In the genomic region with DNA sequence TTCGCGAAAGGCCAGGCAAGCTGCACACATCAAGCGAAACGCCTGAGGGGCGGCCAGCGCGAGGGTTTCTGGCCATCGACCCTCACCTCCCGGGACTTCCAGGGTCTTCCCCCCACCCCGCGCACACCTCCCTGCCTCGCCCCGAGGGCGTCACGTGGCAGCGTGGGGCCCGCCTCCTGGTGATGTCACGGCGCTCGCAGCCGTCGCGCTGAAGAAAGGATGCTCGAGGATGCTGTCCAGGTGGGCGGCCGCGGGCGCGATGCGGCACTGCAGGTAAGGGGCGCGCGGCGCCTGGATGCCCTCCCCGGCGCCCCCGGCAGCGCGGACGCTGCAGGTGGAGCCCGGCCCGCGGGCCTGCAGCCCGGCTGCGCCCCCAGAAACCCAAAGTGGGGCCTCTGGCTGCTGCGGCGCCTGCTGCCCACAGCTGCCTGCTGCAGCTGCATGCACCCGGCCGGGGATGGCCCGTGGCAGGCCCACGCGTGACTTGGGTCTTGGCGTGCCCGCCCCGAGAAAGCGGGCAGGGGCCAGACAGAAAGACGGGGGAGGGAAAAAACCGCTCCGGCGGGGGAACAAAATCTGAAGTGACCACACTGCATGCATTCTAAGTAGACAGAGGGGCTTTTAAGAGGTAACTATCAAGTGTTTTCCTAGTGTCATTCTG, we compare ENCODE assay signal across 8 cellular contexts. TPM values are rescaled to one million over a fixed set of nuclear protein-coding genes. Genes with fewer than 3 reads are reported as not detected.
DNase-seq lines count a peak whose midpoint lies in the region; ATAC-seq, FAIRE-seq and TF ChIP-seq lines count a peak whose summit lies in the region.

No MANE protein-coding gene starts in this region.

- no peaks in the 10 kb centered on the region for H3K79me2 ChIP-seq in HepG2 (ENCODE audit: insufficient read depth, low read length)

- H3K4me1 ChIP-seq in right lobe of liver, result peaks cover 0 to 10% (median 0%) of the 10 kb centered on the region in 4 donors
- H3K4me1 ChIP-seq in HepG2 (ENCODE audit: insufficient read depth, low read length), result peaks cover 30% of the 10 kb centered on the region
- H3K4me1 ChIP-seq in endodermal cell (ENCODE audit: control insufficient read depth, insufficient read depth, low read length), result peaks cover 2% of the 10 kb centered on the region
- peaks cover 22 to 41% of the 10 kb centered on the region in 2 experiments for H3K4me1 ChIP-seq in neutrophil (ENCODE audit: control insufficient read depth in 1 of 2, insufficient read depth in 1 of 2, low read depth in 1 of 2, low read length in 1 of 2)

- H3K27ac ChIP-seq in right lobe of liver (no peak overlapping the region), HepG2 (ENCODE audit: extremely low read length, insufficient read depth, low read length) (no peak overlapping the region), endodermal cell (ENCODE audit: low read depth, low read length) (no peak overlapping the region), neutrophil (no peak overlapping the region)

- in situ Hi-C loops in HepG2 (cut with HindIII; ENCODE audit: extremely low pct_ligation_motif_present, low pct_unique_long_range_greater_than_20kb), result no loop called here

- ATAC-seq in right lobe of liver, result peak in 2 of 4 donors; percentile 14 to 26
- no peak for ATAC-seq in HepG2
- ATAC-seq in HG03196 (IDR thresholded peaks at IDR 0.05; ENCODE audit: unreplicated experiment), result no peak

- peak overlapping the region; percentile 38 for H3K4me3 Mint-ChIP-seq in endodermal cell

- peaks cover 0 to 7% of the 10 kb centered on the region in 2 donors for H3K27me3 ChIP-seq in right lobe of liver
- no peaks in the 10 kb centered on the region for H3K27me3 ChIP-seq in HepG2 (ENCODE audit: control insufficient read depth in 1 of 2, insufficient read depth in 2 of 2, low read length in 2 of 2)
- no peaks in the 10 kb centered on the region for H3K27me3 ChIP-seq in endodermal cell (ENCODE audit: control insufficient read depth, insufficient read depth, low read length, poor library complexity, severe bottlenecking)
- H3K27me3 ChIP-seq in neutrophil, result peaks cover 38% of the 10 kb centered on the region

- peaks cover 2% of the 10 kb centered on the region for H3K27me3 Mint-ChIP-seq in endodermal cell (ENCODE audit: insufficient read depth)

- H3K4me2 ChIP-seq in HepG2 (ENCODE audit: low read depth, low read length), result no peak overlapping the region

- H3K4me3 ChIP-seq in right lobe of liver (peak overlapping the region in 2 of 3 donors; percentile 31 to 49), HepG2 (replicated peaks in 1 of 3; ENCODE audit: insufficient read depth in 1 of 3, low read depth in 2 of 3, low read length in 3 of 3) (no peak overlapping the region), endodermal cell (ENCODE audit: low read length) (peak overlapping the region; percentile 78), neutrophil (ENCODE audit: low read depth in 1 of 2, low read length in 1 of 2) (peak overlapping the region; percentile 45 to 49)

- WGBS in right lobe of liver (ENCODE audit: insufficient coverage, low coverage, low lambda C conversion rate, missing lambda C conversion rate), result 32% methylated on average over 21 of the region's 60 CpGs
- over 99% methylated on average over 28 of the region's 60 CpGs for WGBS in HepG2 (ENCODE audit: low lambda C conversion rate)
- WGBS in endodermal cell (ENCODE audit: insufficient coverage in 1 of 2, insufficient read length in 1 of 2), 2 experiments, result 17 to 53% methylated on average over 3 to 59 of the region's 60 CpGs

- no peak for FAIRE-seq in HepG2 (lab: Jason Lieb, UNC)

- no peaks in the 10 kb centered on the region for H3K36me3 Mint-ChIP-seq in endodermal cell (ENCODE audit: low read depth)

- no peaks in the 10 kb centered on the region for H4K20me1 ChIP-seq in HepG2 (ENCODE audit: insufficient read depth, low read length)

- no peak for TF ChIP-seq EP300 in HepG2 (IDR thresholded peaks at IDR 0.05; ENCODE audit: low read depth in 2 of 2, low read length in 2 of 2)
- no peak for TF ChIP-seq EP300 in HepG2 (CRISPR knock-in tag; IDR thresholded peaks at IDR 0.05; ENCODE audit: borderline replicate concordance)

- H3K4me1 Mint-ChIP-seq in endodermal cell, result peaks cover 18% of the 10 kb centered on the region

- no TSS peak for BruUV-seq in HepG2 (replicated peaks; lab: Mats Ljungman, UMichigan)

- intact Hi-C loops in right lobe of liver (cut with DNase I) (no loop called here), HepG2 (cut with micrococcal nuclease; ENCODE audit: unreplicated experiment) (no loop called here)

- TF ChIP-seq RAD21 in HepG2 (CRISPR knock-in tag; IDR thresholded peaks at IDR 0.05), result no peak

- H3K36me3 ChIP-seq in right lobe of liver (no peaks in the 10 kb centered on the region), HepG2 (replicated peaks in 1 of 2; ENCODE audit: control insufficient read depth in 1 of 2, insufficient read depth in 2 of 2, low read length in 2 of 2) (no peaks in the 10 kb centered on the region), endodermal cell (ENCODE audit: control insufficient read depth, insufficient read depth, low read length) (no peaks in the 10 kb centered on the region), neutrophil (no peaks in the 10 kb centered on the region)

- CTCF ChIA-PET in HepG2 (lab: Yijun Ruan, JAX; ENCODE audit: low intra/inter-chr PET ratio, low total read pairs), result no interaction called here

- POLR2A ChIA-PET in HepG2 (lab: Yijun Ruan, JAX), result no interaction called here

- no peak for TF ChIP-seq POLR2A in right lobe of liver (IDR thresholded peaks at IDR 0.05)
- no peak for TF ChIP-seq POLR2A in HepG2 (IDR thresholded peaks at IDR 0.05; ENCODE audit: insufficient read depth in 1 of 2, low read depth in 2 of 2, low read length in 2 of 2)

- DNase-seq in right lobe of liver (peak in 1 of 3 donors; percentile 52), HepG2 (ENCODE audit: low spot score) (no peak), NCI-H524 (lab: John Stamatoyannopoulos, UW) (peak; percentile 25 to 76), endodermal cell (peak; percentile 72), putamen (ENCODE audit: low spot score) (no peak), AML-193 (lab: John Stamatoyannopoulos, UW) (no peak)

- no peak overlapping the region for H3K27ac Mint-ChIP-seq in endodermal cell

- H3K9me3 ChIP-seq in right lobe of liver (no peaks in the 10 kb centered on the region), HepG2 (ENCODE audit: low read length) (no peaks in the 10 kb centered on the region), endodermal cell (ENCODE audit: control insufficient read depth, low read length) (no peaks in the 10 kb centered on the region), neutrophil (no peaks in the 10 kb centered on the region)

- no peak overlapping the region for H2AFZ ChIP-seq in HepG2 (ENCODE audit: low read length)

- H3K9ac ChIP-seq in HepG2 (ENCODE audit: insufficient read depth, low read depth, low read length), result no peak overlapping the region
- no peak overlapping the region for H3K9ac ChIP-seq in endodermal cell (ENCODE audit: extremely low read depth, low read length, poor library complexity, severe bottlenecking)

- no peak for TF ChIP-seq CTCF in right lobe of liver (IDR thresholded peaks at IDR 0.05)
- TF ChIP-seq CTCF in HepG2 (CRISPR knock-in tag; IDR thresholded peaks at IDR 0.05), result no peak
- no peak for TF ChIP-seq CTCF in endodermal cell (conservative IDR thresholded peaks at IDR 0.05)
- TF ChIP-seq CTCF in neutrophil (IDR thresholded peaks at IDR 0.05), result no peak

- H3K9me3 Mint-ChIP-seq in endodermal cell, result peaks cover 54% of the 10 kb centered on the region

TF ChIP-seq in HepG2, 621 proteins besides CTCF, POLR2A, EP300 and RAD21 (continues in another document):
- no peak for TF ChIP-seq MBNL3 (CRISPR knock-in tag; conservative IDR thresholded peaks at IDR 0.05)

RNA-seq across cellular contexts. Expression of a gene that starts 1.6 kb away (rescaled TPM):
- total RNA-seq in right lobe of liver, result 1 to 10 TPM; 3.5 to 5.5 (median 4.0) TPM
- 2.5 and 2.6 TPM in 2 replicates for total RNA-seq in HepG2 (2016; rRNA removed; fragmentation: Illumina TruSeq; extraction: Trizol)
- 0.53 and 0.81 TPM in 2 replicates for total RNA-seq in HepG2 (2016; cell fraction: cytosol; rRNA removed; fragmentation: Illumina TruSeq; extraction: Trizol; ENCODE audit: low read depth)
- 2.4 and 2.7 TPM in 2 replicates for total RNA-seq in HepG2 (2016; cell fraction: insoluble cytoplasmic fraction; rRNA removed; fragmentation: Illumina TruSeq; extraction: Trizol)
- total RNA-seq in HepG2 (2016; cell fraction: membrane; rRNA removed; fragmentation: Illumina TruSeq; extraction: Trizol), result 1.00 and 1.1 TPM in 2 replicates
- total RNA-seq in HepG2 (2016; cell fraction: nucleus; rRNA removed; fragmentation: Illumina TruSeq; extraction: Trizol), result 2.7 and 3.0 TPM in 2 replicates
- polyA plus RNA-seq in HepG2 (2011; rRNA removed), result 1.8 and 1.9 TPM in 2 replicates
- polyA plus RNA-seq in HepG2 (2011; cell fraction: cytosol; rRNA removed), result 2.3 and 2.4 TPM in 2 replicates
- polyA plus RNA-seq in HepG2 (2011; cell fraction: nucleus; rRNA removed), result 1.2 and 1.9 TPM in 2 replicates
- 1.6 and 1.9 TPM in 2 replicates for polyA plus RNA-seq in HepG2 (2012)
- 0.17 and 0.18 TPM in 2 replicates for polyA plus RNA-seq in HepG2 (2016; cell fraction: cytosol; fragmentation: Illumina TruSeq; extraction: Trizol; ENCODE audit: low read depth)
- polyA plus RNA-seq in HepG2 (2016; cell fraction: insoluble cytoplasmic fraction; fragmentation: Illumina TruSeq; extraction: Trizol; ENCODE audit: low read depth), result 1.6 and 1.7 TPM in 2 replicates
- 0.66 and 0.90 TPM in 2 replicates for polyA plus RNA-seq in HepG2 (2016; cell fraction: membrane; fragmentation: Illumina TruSeq; extraction: Trizol; ENCODE audit: low read depth)
- polyA plus RNA-seq in HepG2 (2016; cell fraction: nucleus; fragmentation: Illumina TruSeq; extraction: Trizol; ENCODE audit: insufficient read depth, low read depth), result 2.5 and 2.8 TPM in 2 replicates
- 1.7 and 8.7 TPM in 2 replicates for polyA minus RNA-seq in HepG2 (2011; rRNA and poly(A)+ RNA removed; ENCODE audit: low replicate concordance)
- polyA minus RNA-seq in HepG2 (2011; cell fraction: cytosol; rRNA and poly(A)+ RNA removed), result 3.8 and 5.8 TPM in 2 replicates
- polyA minus RNA-seq in HepG2 (2011; cell fraction: nucleus; rRNA and poly(A)+ RNA removed), result 2.8 and 3.4 TPM in 2 replicates
- total RNA-seq in endodermal cell, result 1 to 10 TPM; 3.7 to 4.4 TPM
- polyA plus RNA-seq in endodermal cell (2013, experiment 1 of 2), result 6.9 TPM
- 7.7 TPM for polyA plus RNA-seq in endodermal cell (2013, experiment 2 of 2)

Comparison
In these comparisons a context has a peak if more than half of its experiments do, and no peak if none do; other contexts are left out.
1. H3K4me3 ChIP-seq: peak in right lobe of liver (2 of 3), endodermal cell (single experiment) and neutrophil (2 of 2); none in HepG2 (0 of 3).
2. DNase-seq: peak in NCI-H524 (2 of 2) and endodermal cell (single experiment); none in HepG2 (single experiment), putamen (single experiment) and AML-193 (0 of 2).